Comparison of ENCODE assay signal across 8 cellular contexts in genomic region chr6:13454286-13455221, GRCh38. TPM values are rescaled to one million over a fixed set of nuclear protein-coding genes. Genes with fewer than 3 reads are reported as not detected.
DNase-seq lines count a peak whose midpoint lies in the region; ATAC-seq and TF ChIP-seq lines count a peak whose summit lies in the region.

No MANE protein-coding gene starts in this region.

- no peaks in the 10 kb centered on the region for H3K9me3 ChIP-seq in colonic mucosa

- no peaks in the 10 kb centered on the region for H3K4me1 ChIP-seq in colonic mucosa

- TF ChIP-seq CTCF in GM12875 (IDR thresholded peaks at IDR 0.05; ENCODE audit: borderline replicate concordance, insufficient read depth, low read depth, low read length) = 0 out of 2 replicates have a peak, but pooled peaks have one; percentile 9
- no peak for TF ChIP-seq CTCF in colonic mucosa (IDR thresholded peaks at IDR 0.05)

- H3K4me3 ChIP-seq in GM12875 (ENCODE audit: low read depth, low read length) (no peak overlapping the region), colonic mucosa (no peak overlapping the region)

- peak; percentile 85 to 89 for DNase-seq in activated CD4-positive, alpha-beta T cell treated with anti-CD3 and anti-CD28 coated beads for 4 hours
- DNase-seq in colonic mucosa (no peak), mucosa of gallbladder (ENCODE audit: low spot score) (peak; percentile 66), SHP77 treated with DMSO at 0.1 percent for 48 hours (lab: John Stamatoyannopoulos, UW) (no peak)
- DNase-seq in stimulated activated CD8-positive, alpha-beta memory T cell treated with anti-CD3 and anti-CD28 coated beads, Interleukin-7, amount 100 ng/mL, for 48 hours (ENCODE audit: extremely low read depth in 1 of 2, low read depth in 1 of 2) = peak; percentile 63 to 85

- peak overlapping the region; percentile 37 for H3K27ac ChIP-seq in colonic mucosa

- H3K36me3 ChIP-seq in colonic mucosa = no peaks in the 10 kb centered on the region

- H3K27me3 ChIP-seq in colonic mucosa = no peaks in the 10 kb centered on the region

- intact Hi-C loops in colonic mucosa (cut with DNase I) = no loop called here

- no peak overlapping the region for H3K9ac ChIP-seq in colonic mucosa (ENCODE audit: low read depth in 2 of 2, low read length in 2 of 2)

- peak; percentile 46 for ATAC-seq in HG03460 (IDR thresholded peaks at IDR 0.05; ENCODE audit: unreplicated experiment)
- ATAC-seq in GM19397 (IDR thresholded peaks at IDR 0.05; ENCODE audit: unreplicated experiment) = no peak

RNA-seq across cellular contexts. Expression of gene GFOD1, which starts 32.8 kb away (rescaled TPM):
- 1 to 10 TPM; 6.9 to 7.6 TPM for total RNA-seq in colonic mucosa
- 17.4 TPM for total RNA-seq in mucosa of gallbladder

Comparison
In these comparisons a context has a peak if more than half of its experiments do, and no peak if none do; other contexts are left out.
1. DNase-seq: peak in activated CD4-positive, alpha-beta T cell treated with anti-CD3 and anti-CD28 coated beads for 4 hours (2 of 2), mucosa of gallbladder (single experiment) and stimulated activated CD8-positive, alpha-beta memory T cell treated with anti-CD3 and anti-CD28 coated beads, Interleukin-7, amount 100 ng/mL, for 48 hours (2 of 2); none in colonic mucosa (single experiment) and SHP77 treated with DMSO at 0.1 percent for 48 hours (single experiment).